25 cellular contexts compared by ENCODE assay signal in the genomic region with DNA sequence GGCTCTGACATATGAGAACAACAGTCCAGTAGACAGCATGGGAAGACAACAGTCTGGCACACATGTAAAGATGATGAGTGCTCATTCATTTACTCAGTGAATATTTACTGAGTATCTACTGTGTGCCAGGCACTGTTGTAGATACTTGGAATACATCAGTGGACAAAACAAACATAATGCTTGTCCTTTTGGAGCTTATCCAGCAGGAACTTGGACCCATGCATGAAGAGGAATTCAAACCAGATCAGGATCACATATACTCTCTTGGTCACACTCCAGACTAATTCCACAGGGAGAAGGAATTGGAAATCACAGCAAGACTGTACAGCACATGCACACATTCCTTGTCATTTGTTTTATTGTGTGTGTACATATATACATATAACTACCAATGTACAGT.
"Had no signal": no experiment of that assay in that cellular context is flagged by ENCODE, and none has a peak within 500 bp of the region (broad histone marks: within the 10 kb centered on the region; RNA-seq: fewer than 3 reads in every experiment).

No MANE protein-coding gene starts in this region.

- H2AFZ ChIP-seq: parathyroid adenoma had no signal

- ATAC-seq: heart right ventricle; left cardiac atrium; left lung; mucosa of descending colon; natural killer cell treated with Interleukin-12 subunit alpha and Interleukin-12 subunit beta and Interleukin-15 and Interleukin-18, amount 100 ng/mL, for 72 hours; right lobe of liver had no signal

- H3K9ac ChIP-seq: neural progenitor cell, parathyroid adenoma had no signal

- H3K4me1 ChIP-seq: colonic mucosa, left lung, parathyroid adenoma had no signal

- H3K27ac ChIP-seq: colonic mucosa, esophagus muscularis mucosa, heart right ventricle, left lung, neural progenitor cell, parathyroid adenoma, right lobe of liver, stomach, thyroid gland had no signal

- H3K27me3 ChIP-seq: colonic mucosa, neural progenitor cell, right lobe of liver, stomach, thyroid gland had no signal

- H3K4me2 ChIP-seq: neural progenitor cell had no signal

- DNase-seq: colonic mucosa; dermis blood vessel endothelial cell; effector memory CD4-positive, alpha-beta T cell; foreskin melanocyte; glutamatergic neuron; heart right ventricle; hippocampal formation; left cardiac atrium; left lung; mesenchymal stem cell; mucosa of descending colon; naive B cell; right lobe of liver; small intestine; stimulated activated CD4-positive, alpha-beta T cell treated with anti-CD3 and anti-CD28 coated beads, Interleukin-12 subunit alpha, Interleukin-12 subunit beta, amount 100 ng/mL, for 4 hours; stimulated activated CD4-positive, alpha-beta T cell treated with anti-CD3 and anti-CD28 coated beads, Interleukin-1b, Interleukin-23, amount 100 ng/mL, for 48 hours; stimulated activated CD4-positive, alpha-beta T cell treated with anti-CD3 and anti-CD28 coated beads, Interleukin-4, amount 100 ng/mL, for 1 hour; stimulated activated CD8-positive, alpha-beta memory T cell treated with anti-CD3 and anti-CD28 coated beads, Interleukin-4, amount 100 ng/mL, for 48 hours; stimulated activated naive CD4-positive, alpha-beta T cell treated with Interleukin-2 at 50 U/mL for 16 hours; stomach; thyroid gland had no signal

- H3K36me3 ChIP-seq: colonic mucosa, esophagus muscularis mucosa, heart right ventricle, left lung, neural progenitor cell, right lobe of liver, stomach, thyroid gland had no signal

- H3K9me3 ChIP-seq: colonic mucosa, esophagus muscularis mucosa, heart right ventricle, left lung, mucosa of descending colon, right lobe of liver, stomach, thyroid gland had no signal

- H3K79me2 ChIP-seq: parathyroid adenoma had no signal

- H3K4me3 ChIP-seq: colonic mucosa, esophagus muscularis mucosa, heart right ventricle, left lung, mucosa of descending colon, neural progenitor cell, right lobe of liver, stomach, thyroid gland had no signal
